In the genomic region with DNA sequence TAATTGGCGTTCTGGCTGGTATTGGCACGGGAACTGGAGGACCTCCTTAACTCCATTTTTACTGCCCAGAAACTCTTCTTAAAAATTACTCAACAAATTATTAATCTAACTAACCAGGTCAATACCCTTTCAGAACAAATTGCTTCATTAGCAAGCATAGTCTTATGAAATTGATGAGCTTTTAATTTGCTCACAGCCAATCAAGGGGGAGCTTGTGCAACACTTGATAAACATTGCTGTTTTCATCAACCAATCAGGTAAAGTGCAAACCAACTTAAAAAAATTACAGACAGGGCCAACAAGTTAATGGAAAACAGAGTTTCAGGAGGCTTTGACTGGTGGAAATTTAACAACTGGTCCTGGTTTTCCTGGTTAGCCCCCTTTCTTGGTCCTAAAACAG, we compare ENCODE assay signal across 27 cellular contexts. TPM values are rescaled to one million over a fixed set of nuclear protein-coding genes. Genes with fewer than 3 reads are reported as not detected.
A peak's percentile ranks its signal among the peaks of the same experiment; 100 is the strongest.
DNase-seq lines count a peak whose midpoint lies in the region; ATAC-seq and TF ChIP-seq lines count a peak whose summit lies in the region.
"Had no signal": no experiment of that assay in that cellular context is flagged by ENCODE, and none has a peak within 500 bp of the region (broad histone marks: within the 10 kb centered on the region; RNA-seq: fewer than 3 reads in every experiment).

No MANE protein-coding gene starts in this region.

- no peaks in the 10 kb centered on the region for H3K27me3 Mint-ChIP-seq in CD8-positive, alpha-beta memory T cell
- no peaks in the 10 kb centered on the region for H3K27me3 Mint-ChIP-seq in T-helper 17 cell
- H3K27me3 Mint-ChIP-seq in stimulated activated memory B cell treated with anti-CD40 and anti-IgM and Interleukin-4, amounts not matched to agents 10 μg/mL and 1 μg/mL and 100 μg/mL, for 72 hours, result no peaks in the 10 kb centered on the region
- H3K27me3 Mint-ChIP-seq: activated T-cell treated with anti-CD3 and anti-CD28 coated beads, Interleukin-2, amount 50 U/mL, for 24 hours had no signal

- peak overlapping the region in 6 of 7 donors; percentile 71 to 99 (median 96) for H3K4me3 Mint-ChIP-seq in CD8-positive, alpha-beta memory T cell
- H3K4me3 Mint-ChIP-seq in T-helper 17 cell, result no peak overlapping the region
- no peak overlapping the region for H3K4me3 Mint-ChIP-seq in stimulated activated memory B cell treated with anti-CD40 and anti-IgM and Interleukin-4, amounts not matched to agents 10 μg/mL and 1 μg/mL and 100 μg/mL, for 72 hours
- H3K4me3 Mint-ChIP-seq: activated T-cell treated with anti-CD3 and anti-CD28 coated beads, Interleukin-2, amount 50 U/mL, for 24 hours had no signal

- CTCF ChIA-PET in CD8-positive, alpha-beta memory T cell (lab: Charles Lee), result interaction anchor here (1.7 to 5.2 kb wide), 3 partner anchors 10 to 24 kb away, joined by 4 to 38 read pairs (median 5); no protein-coding TSS in a partner anchor

- H3K4me1 ChIP-seq in CD8-positive, alpha-beta memory T cell (ENCODE audit: insufficient read depth, low read length), result peaks cover 48% of the 10 kb centered on the region
- H3K4me1 ChIP-seq in right lobe of liver, result peaks cover 0 to 55% (median 23%) of the 10 kb centered on the region in 4 donors
- H3K4me1 ChIP-seq: prostate gland had no signal

- no peak overlapping the region for H3K4me3 ChIP-seq in CD8-positive, alpha-beta memory T cell (ENCODE audit: low read length)
- peak overlapping the region in 2 of 3 donors; percentile 21 to 59 for H3K4me3 ChIP-seq in right lobe of liver
- H3K4me3 ChIP-seq: prostate gland, stomach, transverse colon had no signal

- 28% methylated on average over 2 of the region's 2 CpGs for WGBS in right lobe of liver (ENCODE audit: insufficient coverage, low coverage, low lambda C conversion rate, missing lambda C conversion rate)

- no peaks in the 10 kb centered on the region for H3K9me3 ChIP-seq in CD8-positive, alpha-beta memory T cell (ENCODE audit: low read length)
- H3K9me3 ChIP-seq in T-helper 17 cell (ENCODE audit: control insufficient read depth, low read length, poor library complexity, severe bottlenecking) (no peaks in the 10 kb centered on the region), right lobe of liver (no peaks in the 10 kb centered on the region)
- H3K9me3 ChIP-seq: neutrophil, prostate gland, stomach, transverse colon had no signal

- no peaks in the 10 kb centered on the region for H3K27me3 ChIP-seq in CD8-positive, alpha-beta memory T cell (ENCODE audit: insufficient read depth, low read length, poor library complexity, severe bottlenecking)
- no peaks in the 10 kb centered on the region for H3K27me3 ChIP-seq in right lobe of liver
- H3K27me3 ChIP-seq: brain microvascular endothelial cell, stomach, transverse colon had no signal

- intact Hi-C loops in right lobe of liver (cut with DNase I), result no loop called here

- H3K36me3 Mint-ChIP-seq in CD8-positive, alpha-beta memory T cell, result peaks cover 0 to 6% (median 0%) of the 10 kb centered on the region in 3 donors
- H3K36me3 Mint-ChIP-seq in T-helper 17 cell (ENCODE audit: low read depth), result no peaks in the 10 kb centered on the region
- H3K36me3 Mint-ChIP-seq in stimulated activated memory B cell treated with anti-CD40 and anti-IgM and Interleukin-4, amounts not matched to agents 10 μg/mL and 1 μg/mL and 100 μg/mL, for 72 hours, result no peaks in the 10 kb centered on the region

- POLR2A ChIA-PET in CD8-positive, alpha-beta memory T cell (lab: Charles Lee), result no interaction called here

- H3K9me3 Mint-ChIP-seq in CD8-positive, alpha-beta memory T cell, result no peaks in the 10 kb centered on the region
- H3K9me3 Mint-ChIP-seq in stimulated activated memory B cell treated with anti-CD40 and anti-IgM and Interleukin-4, amounts not matched to agents 10 μg/mL and 1 μg/mL and 100 μg/mL, for 72 hours, result peaks cover 4% of the 10 kb centered on the region

- H3K4me1 Mint-ChIP-seq in CD8-positive, alpha-beta memory T cell, result peaks cover 74 to 80% (median 76%) of the 10 kb centered on the region in 3 donors
- peaks cover 54% of the 10 kb centered on the region for H3K4me1 Mint-ChIP-seq in T-helper 17 cell
- peaks cover 50% of the 10 kb centered on the region for H3K4me1 Mint-ChIP-seq in stimulated activated memory B cell treated with anti-CD40 and anti-IgM and Interleukin-4, amounts not matched to agents 10 μg/mL and 1 μg/mL and 100 μg/mL, for 72 hours

- ATAC-seq in T-helper 17 cell (no peak), right lobe of liver (peak; percentile 29 to 68 (median 38))
- no peak for ATAC-seq in stimulated activated memory B cell treated with anti-CD40 and anti-IgM and Interleukin-4, amounts not matched to agents 10 μg/mL and 1 μg/mL and 100 μg/mL, for 72 hours

- H3K27ac Mint-ChIP-seq in CD8-positive, alpha-beta memory T cell, result peak overlapping the region; percentile 71 to 100 (median 98)
- peak overlapping the region; percentile 100 for H3K27ac Mint-ChIP-seq in T-helper 17 cell
- H3K27ac Mint-ChIP-seq in stimulated activated memory B cell treated with anti-CD40 and anti-IgM and Interleukin-4, amounts not matched to agents 10 μg/mL and 1 μg/mL and 100 μg/mL, for 72 hours, result peak overlapping the region; percentile 99

- no peak for TF ChIP-seq CTCF in right lobe of liver (IDR thresholded peaks at IDR 0.05)

- no peak overlapping the region for H3K27ac ChIP-seq in CD8-positive, alpha-beta memory T cell (ENCODE audit: low read depth, low read length)
- H3K27ac ChIP-seq in right lobe of liver, result peak overlapping the region; percentile 74 to 96 (median 94)
- H3K27ac ChIP-seq: brain microvascular endothelial cell, C4-2B, neutrophil, prostate gland, WERI-Rb-1 had no signal

- DNase-seq in CD8-positive, alpha-beta memory T cell, result no peak
- DNase-seq in T-helper 17 cell (no peak), right lobe of liver (no peak), GF-D8 (lab: John Stamatoyannopoulos, UW) (no peak), SK-N-DZ (ENCODE audit: low spot score) (no peak), SHP77 treated with DMSO at 0.1 percent for 48 hours (lab: John Stamatoyannopoulos, UW) (no peak)
- DNase-seq: activated CD4-positive, alpha-beta T cell treated with anti-CD3 and anti-CD28 coated beads for 48 hours; activated T-cell treated with anti-CD3 and anti-CD28 coated beads, Interleukin-2, amount 50 U/mL, for 24 hours; brain microvascular endothelial cell; head of caudate nucleus; kidney glomerular epithelial cell; NCI-H1092 treated with DMSO at 0.1 percent for 48 hours; NCI-H187 treated with DMSO at 0.1 percent for 48 hours; NCI-H2171 treated with DMSO at 0.1 percent for 48 hours; NCI-H524; Right ventricle myocardium superior; stimulated activated CD4-positive, alpha-beta T cell treated with anti-CD3 and anti-CD28 coated beads, Interleukin-15, amount 100 ng/mL, for 24 hours; stomach; T1000; transverse colon; WERI-Rb-1 had no signal

- peak; percentile 38 for TF ChIP-seq POLR2A in right lobe of liver (IDR thresholded peaks at IDR 0.05)

- H3K36me3 ChIP-seq in CD8-positive, alpha-beta memory T cell (ENCODE audit: insufficient read depth, low read length), result no peaks in the 10 kb centered on the region
- H3K36me3 ChIP-seq in right lobe of liver, result no peaks in the 10 kb centered on the region
- H3K36me3 ChIP-seq: brain microvascular endothelial cell, neutrophil, prostate gland, stomach, transverse colon, WERI-Rb-1 had no signal

RNA-seq across cellular contexts. Expression of gene APOL3, which starts 4.6 kb away (rescaled TPM):
- total RNA-seq in CD8-positive, alpha-beta memory T cell, result 10 to 100 TPM; 43.1 to 48.3 TPM
- 102 TPM for polyA plus RNA-seq in CD8-positive, alpha-beta memory T cell
- 100 to 1,000 TPM; 229 to 265 TPM for total RNA-seq in T-helper 17 cell
- 10 to 100 TPM; 21.7 to 80.5 (median 30.2) TPM for total RNA-seq in right lobe of liver
- polyA plus RNA-seq in SK-N-DZ (2014; cell fraction: cytosol; rRNA removed), result not detected in 2 replicates
- polyA plus RNA-seq in SK-N-DZ (2014; cell fraction: nucleus; rRNA removed), result 0.15 TPM in 1 of 2 replicates, not detected in the other
- total RNA-seq: H1 had no signal

RNA-seq across cellular contexts. Expression of gene APOL4, which starts 36.4 kb away (rescaled TPM):
- under 1 TPM; 0.42 to 0.46 TPM for total RNA-seq in CD8-positive, alpha-beta memory T cell
- polyA plus RNA-seq in CD8-positive, alpha-beta memory T cell, result not detected
- total RNA-seq in T-helper 17 cell (under 1 TPM in 1 of 2 donors, not detected in 1; 0.22 TPM), right lobe of liver (1 to 10 TPM in 4 of 6 experiments, not detected in 2; 1.1 to 1.6 (median 1.4) TPM)
- polyA plus RNA-seq in SK-N-DZ (2014; cell fraction: cytosol; rRNA removed), result 0.24 TPM in 1 of 2 replicates, not detected in the other
- polyA plus RNA-seq in SK-N-DZ (2014; cell fraction: nucleus; rRNA removed), result not detected in 2 replicates
- total RNA-seq: epithelial cell of proximal tubule, H1 had no signal

Comparison
In these comparisons a context has a peak if more than half of its experiments do, and no peak if none do; other contexts are left out.
1. H3K4me3 Mint-ChIP-seq: peak in CD8-positive, alpha-beta memory T cell (6 of 7); none in T-helper 17 cell (single experiment) and stimulated activated memory B cell treated with anti-CD40 and anti-IgM and Interleukin-4, amounts not matched to agents 10 μg/mL and 1 μg/mL and 100 μg/mL, for 72 hours (single experiment).
2. ATAC-seq: peak in right lobe of liver (4 of 4); none in T-helper 17 cell (single experiment) and stimulated activated memory B cell treated with anti-CD40 and anti-IgM and Interleukin-4, amounts not matched to agents 10 μg/mL and 1 μg/mL and 100 μg/mL, for 72 hours (single experiment).
3. Peak in every context shown above with its lines, with median percentiles within 50 percentile points of each other: H3K27ac Mint-ChIP-seq.